Comparison of ENCODE assay signal across 2 cellular contexts in genomic region chrX:25034889-25035288, GRCh38.
TF ChIP-seq lines count a peak whose summit lies in the region.

No MANE protein-coding gene starts in this region.

TF ChIP-seq in Ishikawa, 13 proteins besides CTCF, POLR2A, EP300 and RAD21:
- TF ChIP-seq, protein P1, sequence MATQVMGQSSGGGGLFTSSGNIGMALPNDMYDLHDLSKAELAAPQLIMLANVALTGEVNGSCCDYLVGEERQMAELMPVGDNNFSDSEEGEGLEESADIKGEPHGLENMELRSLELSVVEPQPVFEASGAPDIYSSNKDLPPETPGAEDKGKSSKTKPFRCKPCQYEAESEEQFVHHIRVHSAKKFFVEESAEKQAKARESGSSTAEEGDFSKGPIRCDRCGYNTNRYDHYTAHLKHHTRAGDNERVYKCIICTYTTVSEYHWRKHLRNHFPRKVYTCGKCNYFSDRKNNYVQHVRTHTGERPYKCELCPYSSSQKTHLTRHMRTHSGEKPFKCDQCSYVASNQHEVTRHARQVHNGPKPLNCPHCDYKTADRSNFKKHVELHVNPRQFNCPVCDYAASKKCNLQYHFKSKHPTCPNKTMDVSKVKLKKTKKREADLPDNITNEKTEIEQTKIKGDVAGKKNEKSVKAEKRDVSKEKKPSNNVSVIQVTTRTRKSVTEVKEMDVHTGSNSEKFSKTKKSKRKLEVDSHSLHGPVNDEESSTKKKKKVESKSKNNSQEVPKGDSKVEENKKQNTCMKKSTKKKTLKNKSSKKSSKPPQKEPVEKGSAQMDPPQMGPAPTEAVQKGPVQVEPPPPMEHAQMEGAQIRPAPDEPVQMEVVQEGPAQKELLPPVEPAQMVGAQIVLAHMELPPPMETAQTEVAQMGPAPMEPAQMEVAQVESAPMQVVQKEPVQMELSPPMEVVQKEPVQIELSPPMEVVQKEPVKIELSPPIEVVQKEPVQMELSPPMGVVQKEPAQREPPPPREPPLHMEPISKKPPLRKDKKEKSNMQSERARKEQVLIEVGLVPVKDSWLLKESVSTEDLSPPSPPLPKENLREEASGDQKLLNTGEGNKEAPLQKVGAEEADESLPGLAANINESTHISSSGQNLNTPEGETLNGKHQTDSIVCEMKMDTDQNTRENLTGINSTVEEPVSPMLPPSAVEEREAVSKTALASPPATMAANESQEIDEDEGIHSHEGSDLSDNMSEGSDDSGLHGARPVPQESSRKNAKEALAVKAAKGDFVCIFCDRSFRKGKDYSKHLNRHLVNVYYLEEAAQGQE (IDR thresholded peaks at IDR 0.05; ENCODE audit: low read depth) = no peak
- TF ChIP-seq EGR1 (IDR thresholded peaks at IDR 0.05) = no peak
- no peak for TF ChIP-seq CEBPB (IDR thresholded peaks at IDR 0.05)
- no peak for TF ChIP-seq FOXM1 (IDR thresholded peaks at IDR 0.05; ENCODE audit: borderline replicate concordance, low read depth)
- no peak for TF ChIP-seq TCF12 (IDR thresholded peaks at IDR 0.05; ENCODE audit: low read depth)
- TF ChIP-seq TEAD4 (IDR thresholded peaks at IDR 0.05) = no peak
- no peak for TF ChIP-seq TAF1 (IDR thresholded peaks at IDR 0.05; ENCODE audit: low read depth)
- TF ChIP-seq, protein P2, sequence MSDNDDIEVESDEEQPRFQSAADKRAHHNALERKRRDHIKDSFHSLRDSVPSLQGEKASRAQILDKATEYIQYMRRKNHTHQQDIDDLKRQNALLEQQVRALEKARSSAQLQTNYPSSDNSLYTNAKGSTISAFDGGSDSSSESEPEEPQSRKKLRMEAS (IDR thresholded peaks at IDR 0.05) = no peak
- TF ChIP-seq ZBTB7A (IDR thresholded peaks at IDR 0.05; ENCODE audit: low read depth) = no peak
- no peak for TF ChIP-seq NFIC (IDR thresholded peaks at IDR 0.05)
- TF ChIP-seq USF1 (IDR thresholded peaks at IDR 0.05) = no peak
- no peak for TF ChIP-seq YY1 (IDR thresholded peaks at IDR 0.05; ENCODE audit: low read depth)
- TF ChIP-seq CREB1 (IDR thresholded peaks at IDR 0.05; ENCODE audit: low read depth) = no peak

TF ChIP-seq in K562, 482 proteins besides CTCF, POLR2A, EP300 and RAD21:
- TF ChIP-seq SMC3 (conservative IDR thresholded peaks at IDR 0.05; ENCODE audit: insufficient read depth, low read depth, low read length) (0 out of 2 replicates have a peak, but pooled peaks have one; percentile 21), HSF4 (CRISPR knock-in tag; IDR thresholded peaks at IDR 0.05; ENCODE audit: borderline replicate concordance) (no peak)
